11 cellular contexts compared by ENCODE assay signal in the genomic region with DNA sequence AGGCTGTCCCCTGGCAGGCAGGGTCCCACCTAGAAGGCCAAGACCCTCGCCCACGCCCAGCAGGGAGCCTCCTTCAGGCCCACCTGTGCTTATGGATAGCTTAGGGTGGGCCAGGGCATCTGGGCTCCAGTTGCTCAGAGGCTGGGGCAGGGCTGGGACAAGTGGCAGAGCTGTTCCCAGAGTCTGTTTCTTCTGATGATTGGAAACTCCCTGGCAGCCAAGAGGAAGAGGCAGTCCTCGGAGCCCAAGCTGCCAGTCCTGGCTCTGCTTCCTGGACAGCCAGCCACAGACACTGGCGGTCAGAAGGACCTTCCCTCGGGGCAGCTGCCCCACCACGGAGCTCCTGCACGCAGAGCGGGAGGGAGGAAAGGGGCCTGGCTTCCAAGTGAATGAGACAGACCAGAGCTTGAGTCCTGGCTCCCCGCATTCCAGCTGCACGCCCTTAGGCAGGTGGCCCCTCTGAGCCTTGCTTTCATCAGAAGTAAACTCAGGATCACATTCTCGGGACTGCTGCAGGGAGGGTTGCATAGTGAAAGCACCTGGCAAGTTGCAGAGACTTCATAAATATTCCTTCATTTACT. TPM values are rescaled to one million over a fixed set of nuclear protein-coding genes. Genes with fewer than 3 reads are reported as not detected.
DNase-seq lines count a peak whose midpoint lies in the region; ATAC-seq and TF ChIP-seq lines count a peak whose summit lies in the region.
"Had no signal": no experiment of that assay in that cellular context is flagged by ENCODE, and none has a peak within 500 bp of the region (broad histone marks: within the 10 kb centered on the region; RNA-seq: fewer than 3 reads in every experiment).

No MANE protein-coding gene starts in this region.

- H3K27me3 ChIP-seq in SK-N-SH (ENCODE audit: insufficient read depth) = no peaks in the 10 kb centered on the region

- CTCF ChIA-PET in SK-N-SH (lab: Yijun Ruan, JAX) = interaction anchor here (0.6 to 14.2 kb wide), 39 partner anchors 10 to 673 kb away, joined by 3 to 511 read pairs (median 5); partner anchors contain the start of genes FGF18, GABRP and TLX3

- peak overlapping the region in 1 of 2 experiments; percentile 82; a peak in 2 of 4 replicates for H3K27ac ChIP-seq in SK-N-SH (ENCODE audit: low read depth in 2 of 2, low read length in 1 of 2)

- no peak overlapping the region for H3K9ac ChIP-seq in SK-N-SH

- TF ChIP-seq CTCF in SK-N-SH (IDR thresholded peaks at IDR 0.05) (no peak), osteocyte (IDR thresholded peaks at IDR 0.05) (no peak), GM10266 (IDR thresholded peaks at IDR 0.05; ENCODE audit: control insufficient read depth, insufficient read depth, low read depth, missing control alignments) (no peak)

- no peaks in the 10 kb centered on the region for H3K36me3 ChIP-seq in SK-N-SH (replicated peaks in 1 of 2; ENCODE audit: control insufficient read depth in 1 of 2, insufficient read depth in 2 of 2, low read length in 1 of 2)

- POLR2A ChIA-PET in SK-N-SH (lab: Yijun Ruan, JAX) = interaction anchor here (0.7 to 2.9 kb wide), 2 partner anchors 46 to 577 kb away, joined by 3 to 12 read pairs; no protein-coding TSS in a partner anchor

- no peaks in the 10 kb centered on the region for H3K9me3 ChIP-seq in SK-N-SH

- H3K27me3 Mint-ChIP-seq in osteocyte (ENCODE audit: unreplicated experiment) = peaks cover 10% of the 10 kb centered on the region
- H3K27me3 Mint-ChIP-seq in activated T-cell treated with anti-CD3 and anti-CD28 coated beads, Interleukin-2, amount 50 U/mL, for 72 hours (ENCODE audit: low read depth) = peaks cover 30% of the 10 kb centered on the region

- no peaks in the 10 kb centered on the region for H4K20me1 ChIP-seq in SK-N-SH (ENCODE audit: insufficient read depth)

- peak overlapping the region in 1 of 2 experiments; percentile 15; a peak in 1 of 4 replicates for H3K4me3 ChIP-seq in SK-N-SH (ENCODE audit: low read depth in 2 of 2, low read length in 1 of 2)

- H3K4me1 ChIP-seq in SK-N-SH (ENCODE audit: control insufficient read depth in 1 of 2, insufficient read depth in 2 of 2, low read depth in 1 of 2, low read length in 1 of 2) = peaks cover 0 to 54% of the 10 kb centered on the region in 2 experiments; a peak in 2 of 4 replicates

- H3K79me2 ChIP-seq in SK-N-SH (ENCODE audit: insufficient read depth) = no peaks in the 10 kb centered on the region

- 13% methylated on average over 8 of the region's 11 CpGs for WGBS in SK-N-SH (ENCODE audit: low lambda C conversion rate)

- TF ChIP-seq EP300 in SK-N-SH (IDR thresholded peaks at IDR 0.05; ENCODE audit: borderline replicate concordance in 1 of 2, low read depth in 1 of 2, low read length in 1 of 2) = peak in 1 of 2 experiments; percentile 90; a peak in 2 of 4 replicates

- no peaks in the 10 kb centered on the region for H3K36me3 Mint-ChIP-seq in osteocyte (ENCODE audit: unreplicated experiment)
- no peaks in the 10 kb centered on the region for H3K36me3 Mint-ChIP-seq in activated T-cell treated with anti-CD3 and anti-CD28 coated beads, Interleukin-2, amount 50 U/mL, for 72 hours (ENCODE audit: insufficient read depth in 2 of 2)

- H3K9me3 Mint-ChIP-seq in osteocyte (ENCODE audit: unreplicated experiment) = no peaks in the 10 kb centered on the region
- H3K9me3 Mint-ChIP-seq in activated T-cell treated with anti-CD3 and anti-CD28 coated beads, Interleukin-2, amount 50 U/mL, for 72 hours = no peaks in the 10 kb centered on the region
- H3K9me3 Mint-ChIP-seq: activated naive CD4-positive, alpha-beta T cell treated with anti-CD3 and anti-CD28 coated beads, Interleukin-2, amount 50 U/mL, for 24 hours had no signal

- H3K4me3 Mint-ChIP-seq in osteocyte (ENCODE audit: unreplicated experiment) = peak overlapping the region; percentile 53
- no peak overlapping the region for H3K4me3 Mint-ChIP-seq in activated T-cell treated with anti-CD3 and anti-CD28 coated beads, Interleukin-2, amount 50 U/mL, for 72 hours
- H3K4me3 Mint-ChIP-seq: activated naive CD4-positive, alpha-beta T cell treated with anti-CD3 and anti-CD28 coated beads, Interleukin-2, amount 50 U/mL, for 24 hours had no signal

- no peaks in the 10 kb centered on the region for H3F3A ChIP-seq in SK-N-SH (replicated peaks; ENCODE audit: insufficient read depth)

- ATAC-seq in left cardiac atrium (peak; percentile 57 to 66), GM21737 (IDR thresholded peaks at IDR 0.05; ENCODE audit: unreplicated experiment) (no peak)
- no peak for ATAC-seq in activated T-cell treated with anti-CD3 and anti-CD28 coated beads, Interleukin-2, amount 50 U/mL, for 72 hours (replicated peaks in 1 of 2)

- H3K9me2 ChIP-seq in SK-N-SH = no peaks in the 10 kb centered on the region

- intact Hi-C loops in left cardiac atrium (cut with DNase I) = loop anchor here (1.0 to 2.0 kb wide), 2 partner anchors 45 to 46 kb away; no protein-coding TSS in a partner anchor

- peak overlapping the region; percentile 41; the same call in 1 of the 2 replicates for H3K4me2 ChIP-seq in SK-N-SH

- H3K4me1 Mint-ChIP-seq in osteocyte (ENCODE audit: unreplicated experiment) = peaks cover 34% of the 10 kb centered on the region
- peaks cover 4% of the 10 kb centered on the region for H3K4me1 Mint-ChIP-seq in activated T-cell treated with anti-CD3 and anti-CD28 coated beads, Interleukin-2, amount 50 U/mL, for 72 hours (ENCODE audit: low read depth)

- peak overlapping the region; percentile 89 for H3K27ac Mint-ChIP-seq in osteocyte (ENCODE audit: unreplicated experiment)
- H3K27ac Mint-ChIP-seq in activated T-cell treated with anti-CD3 and anti-CD28 coated beads, Interleukin-2, amount 50 U/mL, for 72 hours = no peak overlapping the region
- H3K27ac Mint-ChIP-seq: activated naive CD4-positive, alpha-beta T cell treated with anti-CD3 and anti-CD28 coated beads, Interleukin-2, amount 50 U/mL, for 24 hours had no signal

- no peak overlapping the region for H2AFZ ChIP-seq in SK-N-SH (ENCODE audit: low read depth)

- DNase-seq in H4 (ENCODE audit: low spot score) (peak; percentile 10), SK-N-SH (peak; percentile 86), left cardiac atrium (peak; percentile 40), osteocyte (ENCODE audit: extremely low spot score, unreplicated experiment) (peak; percentile 92), GM10266 (ENCODE audit: extremely low spot score) (no peak)
- DNase-seq in activated effector memory CD4-positive, alpha-beta T cell treated with anti-CD3 and anti-CD28 coated beads, Interleukin-2, amount 50 U/mL, for 16 hours = no peak
- DNase-seq in activated T-cell treated with anti-CD3 and anti-CD28 coated beads, Interleukin-2, amount 50 U/mL, for 72 hours = no peak
- DNase-seq: T-helper 1 cell had no signal

- TF ChIP-seq RAD21 in SK-N-SH (IDR thresholded peaks at IDR 0.05; ENCODE audit: low read length) = no peak

TF ChIP-seq in SK-N-SH, 30 proteins besides CTCF, POLR2A, EP300 and RAD21 (continues in another document):
- peak; percentile 23; the same call in 1 of the 2 replicates for TF ChIP-seq SMC3 (IDR thresholded peaks at IDR 0.05; ENCODE audit: low read depth, low read length)
- TF ChIP-seq ZBTB33 (IDR thresholded peaks at IDR 0.05; ENCODE audit: borderline replicate concordance, low read depth) = no peak
- TF ChIP-seq RCOR1 (IDR thresholded peaks at IDR 0.05; ENCODE audit: low read length) = peak; percentile 83
- no peak for TF ChIP-seq USF2 (IDR thresholded peaks at IDR 0.05; ENCODE audit: borderline replicate concordance, low read depth, low read length)
- TF ChIP-seq MEF2A (IDR thresholded peaks at IDR 0.05; ENCODE audit: borderline replicate concordance, low read depth) = no peak
- no peak for TF ChIP-seq FOXM1 (IDR thresholded peaks at IDR 0.05; ENCODE audit: low read depth)
- TF ChIP-seq RXRA (IDR thresholded peaks at IDR 0.05; ENCODE audit: borderline replicate concordance, low read depth) = no peak
- peak; percentile 88 for TF ChIP-seq FOXJ3 (CRISPR knock-in tag; IDR thresholded peaks at IDR 0.05)
- no peak for TF ChIP-seq NRF1 (IDR thresholded peaks at IDR 0.05; ENCODE audit: low read depth, low read length)
- TF ChIP-seq GABPA (IDR thresholded peaks at IDR 0.05; ENCODE audit: low read depth) = no peak
- TF ChIP-seq FOSL2 (IDR thresholded peaks at IDR 0.05; ENCODE audit: borderline replicate concordance, low read depth) = no peak

RNA-seq across cellular contexts. Expression of gene GABRP, which starts 38.0 kb away (rescaled TPM):
- total RNA-seq in H4 (2014; rRNA removed; shearing (Covaris generic)) = not detected in 2 replicates
- 0.03 and 0.08 TPM in 2 replicates for polyA plus RNA-seq in SK-N-SH (2012; rRNA removed)
- polyA plus RNA-seq in SK-N-SH (2012; cell fraction: cytosol; rRNA removed) = 0.03 TPM in 2 replicates
- polyA plus RNA-seq in SK-N-SH (2012; cell fraction: nucleus; rRNA removed) = not detected in 2 replicates
- under 1 TPM in 1 of 2 donors, not detected in 1; 0.38 TPM for total RNA-seq in left cardiac atrium
- not detected in 2 replicates for total RNA-seq in osteocyte
- total RNA-seq in activated T-cell treated with anti-CD3 and anti-CD28 coated beads, Interleukin-2, amount 50 U/mL, for 72 hours = not detected
- total RNA-seq: LHCN-M2 had no signal

Comparison
In these comparisons a context has a peak if more than half of its experiments do, and no peak if none do; other contexts are left out.
1. DNase-seq: peak in H4 (single experiment), SK-N-SH (single experiment), left cardiac atrium (single experiment) and osteocyte (single experiment); none in GM10266 (single experiment), activated effector memory CD4-positive, alpha-beta T cell treated with anti-CD3 and anti-CD28 coated beads, Interleukin-2, amount 50 U/mL, for 16 hours (single experiment) and activated T-cell treated with anti-CD3 and anti-CD28 coated beads, Interleukin-2, amount 50 U/mL, for 72 hours (0 of 2).
2. ATAC-seq: peak in left cardiac atrium (2 of 2); none in activated T-cell treated with anti-CD3 and anti-CD28 coated beads, Interleukin-2, amount 50 U/mL, for 72 hours (0 of 2) and GM21737 (single experiment).